ENCODE assay signal across 8 cellular contexts in the genomic region with DNA sequence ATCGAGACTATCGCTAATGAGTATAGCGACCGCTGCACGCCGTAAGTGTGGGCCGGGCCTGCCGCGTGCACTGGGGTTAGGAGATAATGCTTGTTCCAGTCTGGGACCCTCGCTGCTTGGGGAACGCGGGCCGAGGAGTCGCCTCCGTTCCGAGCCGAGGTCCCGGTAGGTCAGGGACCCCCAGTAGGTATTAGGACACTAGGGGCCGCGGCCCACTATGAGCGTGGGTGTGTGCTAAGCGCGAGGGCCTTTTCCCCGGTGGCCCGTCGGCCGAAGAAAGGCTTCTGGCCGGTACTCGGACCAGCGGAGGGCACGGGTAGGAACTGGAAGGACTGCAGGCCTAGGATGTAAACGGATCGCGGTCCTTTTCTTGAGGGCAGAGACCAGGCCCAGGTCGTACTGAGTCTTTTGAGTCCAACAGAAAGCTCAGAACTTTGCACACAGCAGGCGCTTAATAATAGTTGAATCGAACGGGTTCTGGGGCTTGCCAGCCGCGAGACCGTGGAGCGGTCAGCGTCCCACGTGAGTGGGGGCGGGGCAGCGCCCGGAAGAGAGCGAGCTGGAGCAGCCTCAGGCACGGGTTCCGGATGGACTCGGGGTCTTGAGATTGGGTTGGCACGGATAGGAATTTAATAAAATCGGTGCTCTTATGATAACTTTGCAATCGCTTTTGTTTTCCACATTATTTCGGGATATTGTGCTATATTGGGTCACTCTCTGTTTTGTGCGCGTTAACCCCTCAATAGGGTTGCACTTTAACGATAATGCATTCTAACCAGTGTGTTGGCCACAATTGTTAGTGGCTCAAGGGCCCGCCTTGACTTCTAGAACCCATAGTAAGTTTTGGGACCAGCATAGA. TPM values are rescaled to one million over a fixed set of nuclear protein-coding genes. Genes with fewer than 3 reads are reported as not detected.
DNase-seq lines count a peak whose midpoint lies in the region; ATAC-seq and TF ChIP-seq lines count a peak whose summit lies in the region.

No MANE protein-coding gene starts in this region.

- no peak for TF ChIP-seq CTCF in Calu3 (IDR thresholded peaks at IDR 0.05; ENCODE audit: unreplicated experiment)

- H3K9ac ChIP-seq in rectal smooth muscle tissue (ENCODE audit: low read length), result peak overlapping the region; percentile 87

- peaks cover 56% of the 10 kb centered on the region for H3K36me3 Mint-ChIP-seq in Calu3 (ENCODE audit: insufficient read depth, unreplicated experiment)

- BruUV-seq in Calu3 (replicated peaks; lab: Mats Ljungman, UMichigan), result no TSS peak

- H3K9me3 Mint-ChIP-seq in Calu3 (ENCODE audit: low read depth, unreplicated experiment), result no peaks in the 10 kb centered on the region

- no peaks in the 10 kb centered on the region for H3K36me3 ChIP-seq in rectal smooth muscle tissue (ENCODE audit: control insufficient read depth, insufficient read depth, low read length)

- H3K9me3 ChIP-seq in right cardiac atrium (ENCODE audit: control insufficient read depth, low read length), result no peaks in the 10 kb centered on the region

- 1% methylated on average over 59 of the region's 59 CpGs for WGBS in right cardiac atrium

- H3K27ac ChIP-seq in right cardiac atrium (ENCODE audit: low read length) (peak overlapping the region; percentile 100), rectal smooth muscle tissue (ENCODE audit: low read depth, low read length) (peak overlapping the region; percentile 95)

- peaks cover 58% of the 10 kb centered on the region for H3K4me1 Mint-ChIP-seq in Calu3 (ENCODE audit: low read depth, unreplicated experiment)

- peaks cover 7% of the 10 kb centered on the region for H3K4me1 ChIP-seq in right cardiac atrium (ENCODE audit: control insufficient read depth, insufficient read depth, low read length)
- peaks cover 14% of the 10 kb centered on the region for H3K4me1 ChIP-seq in rectal smooth muscle tissue (ENCODE audit: control insufficient read depth, insufficient read depth, low read length)

- no peaks in the 10 kb centered on the region for H3K27me3 Mint-ChIP-seq in Calu3 (ENCODE audit: unreplicated experiment)

- H3K4me3 ChIP-seq in right cardiac atrium (ENCODE audit: low read length) (peak overlapping the region; percentile 84), rectal smooth muscle tissue (ENCODE audit: low read length) (peak overlapping the region; percentile 89)

- CTCF ChIA-PET in Calu3 (lab: Charles Lee), result interaction anchor here (0.5 to 1.4 kb wide), 5 partner anchors 17 to 959 kb away, joined by 3 to 5 read pairs (median 4); a partner anchor contains a TSS

- peak overlapping the region; percentile 95 for H3K4me3 Mint-ChIP-seq in Calu3 (ENCODE audit: low read depth, unreplicated experiment)

- ATAC-seq in GM19455 (IDR thresholded peaks at IDR 0.05; ENCODE audit: unreplicated experiment) (peak; percentile 25), right cardiac atrium (peak; percentile 62 to 76)

- intact Hi-C loops in Calu3 (cut with micrococcal nuclease; ENCODE audit: unreplicated experiment) (loop anchor here (2.0 to 5.0 kb wide), 2 partner anchors 35 to 90 kb away; a partner anchor contains a TSS), right cardiac atrium (cut with DNase I) (no loop called here)

- peak; percentile 80 for DNase-seq in Calu3
- peak; percentile 51 for DNase-seq in HK-2 (ENCODE audit: unreplicated experiment)
- peak; percentile 41 to 56 for DNase-seq in SW 1271 (lab: John Stamatoyannopoulos, UW)
- DNase-seq in amniotic stem cell (lab: John Stamatoyannopoulos, UW), result peak; percentile 8
- peak; percentile 74 to 86 (median 82) for DNase-seq in right cardiac atrium
- no peak for DNase-seq in NCI-H2107 treated with DMSO at 0.1 percent for 48 hours (lab: John Stamatoyannopoulos, UW; ENCODE audit: unreplicated experiment)

- H3K27ac Mint-ChIP-seq in Calu3 (ENCODE audit: unreplicated experiment), result peak overlapping the region; percentile 99

- H3K27me3 ChIP-seq in right cardiac atrium (ENCODE audit: control insufficient read depth, insufficient read depth) (no peaks in the 10 kb centered on the region), rectal smooth muscle tissue (ENCODE audit: control insufficient read depth, insufficient read depth, low read length) (no peaks in the 10 kb centered on the region)

RNA-seq across cellular contexts. Expression of a gene that starts 0.7 kb away (rescaled TPM):
- total RNA-seq in Calu3 (2022) (294 and 296 TPM in 2 replicates), right cardiac atrium (10 to 100 TPM; 77.5 to 88.8 (median 85.3) TPM)
- polyA plus RNA-seq in right cardiac atrium, result 52.1 TPM

RNA-seq across cellular contexts. Expression of a gene that starts 26.2 kb away (rescaled TPM):
- total RNA-seq in Calu3 (2022) (25.9 and 31.8 TPM in 2 replicates), right cardiac atrium (10 to 100 TPM; 13.7 to 18.3 (median 17.2) TPM)
- 17.8 TPM for polyA plus RNA-seq in right cardiac atrium
